Comparison of ENCODE assay signal across 18 cellular contexts in the genomic region with DNA sequence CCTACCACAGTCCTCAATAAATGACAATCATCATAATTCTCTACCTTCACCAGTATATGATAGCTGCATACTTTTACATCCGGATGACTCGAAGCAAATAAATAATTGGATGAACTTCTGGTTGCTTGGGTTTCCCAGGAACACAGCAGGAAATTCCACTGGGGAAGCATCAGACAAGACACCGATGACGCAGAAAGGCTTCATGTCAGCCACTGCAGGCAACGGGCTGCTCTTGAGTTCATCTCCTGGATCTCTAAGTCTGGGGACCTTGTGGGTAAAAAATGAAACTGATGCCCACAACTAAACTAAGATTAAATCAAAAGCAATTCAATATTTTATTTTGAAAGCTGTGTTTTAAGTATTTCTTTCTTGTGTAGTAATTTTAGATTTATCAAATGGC.
DNase-seq lines count a peak whose midpoint lies in the region; ATAC-seq and TF ChIP-seq lines count a peak whose summit lies in the region.
"Had no signal": no experiment of that assay in that cellular context is flagged by ENCODE, and none has a peak within 500 bp of the region (broad histone marks: within the 10 kb centered on the region; RNA-seq: fewer than 3 reads in every experiment).

No MANE protein-coding gene starts in this region.

- CTCF ChIA-PET in A673 (lab: Charles Lee) = no interaction called here

- H3K36me3 Mint-ChIP-seq in T-helper 2 cell treated with Interferon-gamma antibody and Interleukin-4, amounts not matched to agents 5 μg/mL and 100 μg/mL, for 36 hours (ENCODE audit: low read depth) = peaks cover 11% of the 10 kb centered on the region
- H3K36me3 Mint-ChIP-seq: CD8-positive, alpha-beta T cell had no signal

- no peaks in the 10 kb centered on the region for H3K36me3 ChIP-seq in A673 (ENCODE audit: insufficient read depth, low read length, poor library complexity, severe bottlenecking)
- H3K36me3 ChIP-seq: BE2C, SJCRH30 had no signal

- H3K4me3 ChIP-seq in A673 (ENCODE audit: low read depth, low read length, poor library complexity, severe bottlenecking) (no peak overlapping the region), AG10803 (ENCODE audit: low read length) (no peak overlapping the region), choroid plexus epithelial cell (ENCODE audit: low read depth, low read length) (no peak overlapping the region)
- H3K4me3 ChIP-seq: GM23338, K562, PC-9, SJCRH30 had no signal

- TF ChIP-seq CTCF in A673 (conservative IDR thresholded peaks at IDR 0.05; ENCODE audit: low read depth, low read length) (no peak), AG10803 (conservative IDR thresholded peaks at IDR 0.05; ENCODE audit: low read length) (no peak), choroid plexus epithelial cell (conservative IDR thresholded peaks at IDR 0.05; ENCODE audit: low read depth, low read length) (no peak)

- no peaks in the 10 kb centered on the region for H3K27me3 Mint-ChIP-seq in T-helper 2 cell treated with Interferon-gamma antibody and Interleukin-4, amounts not matched to agents 5 μg/mL and 100 μg/mL, for 36 hours (ENCODE audit: low read depth)

- peaks cover 56% of the 10 kb centered on the region for H3K4me1 Mint-ChIP-seq in T-helper 2 cell treated with Interferon-gamma antibody and Interleukin-4, amounts not matched to agents 5 μg/mL and 100 μg/mL, for 36 hours (ENCODE audit: low read depth)

- POLR2A ChIA-PET in A673 (lab: Charles Lee; ENCODE audit: low non-redundant PET) = no interaction called here

- DNase-seq in A673 (ENCODE audit: low spot score) (peak; percentile 18), AG10803 (ENCODE audit: low read depth) (peak; percentile 5), choroid plexus epithelial cell (ENCODE audit: low read depth) (peak; percentile 72), NCI-H1105 treated with DMSO at 0.1 percent for 48 hours (lab: John Stamatoyannopoulos, UW) (no peak), NCI-H128 (lab: John Stamatoyannopoulos, UW; ENCODE audit: unreplicated experiment) (no peak)
- no peak for DNase-seq in T-helper 2 cell treated with Interferon-gamma antibody and Interleukin-4, amounts not matched to agents 5 μg/mL and 100 μg/mL, for 36 hours (ENCODE audit: low spot score)
- DNase-seq: BE2C; CD8-positive, alpha-beta T cell; DMS79 treated with DMSO at 0.1 percent for 48 hours; NCI-H1436 treated with DMSO at 0.1 percent for 48 hours; NCI-H2081 treated with DMSO at 0.1 percent for 48 hours; NCI-H510A treated with DMSO at 0.1 percent for 48 hours; NCI-H82; PC-9; SJCRH30 had no signal

- peak overlapping the region; percentile 46 for H3K4me3 Mint-ChIP-seq in T-helper 2 cell treated with Interferon-gamma antibody and Interleukin-4, amounts not matched to agents 5 μg/mL and 100 μg/mL, for 36 hours
- H3K4me3 Mint-ChIP-seq: CD8-positive, alpha-beta T cell; GM23338 had no signal

- intact Hi-C loops in A673 (cut with micrococcal nuclease; ENCODE audit: unreplicated experiment) = no loop called here

- no peak overlapping the region for H3K27ac ChIP-seq in A673 (ENCODE audit: low read depth, low read length, poor library complexity, severe bottlenecking)
- H3K27ac ChIP-seq: PC-9, SJCRH30 had no signal

- BruUV-seq in A673 (replicated peaks; lab: Mats Ljungman, UMichigan) = no TSS peak

- H3K9me3 ChIP-seq in A673 (ENCODE audit: low read depth, low read length, poor library complexity, severe bottlenecking) = no peaks in the 10 kb centered on the region
- H3K9me3 ChIP-seq: BE2C, SJCRH30 had no signal

- no peak for ATAC-seq in HG03025 (IDR thresholded peaks at IDR 0.05; ENCODE audit: low FRiP score, unreplicated experiment)
- ATAC-seq: CD8-positive, alpha-beta T cell; GM23338; K562 had no signal

- H3K27ac Mint-ChIP-seq in T-helper 2 cell treated with Interferon-gamma antibody and Interleukin-4, amounts not matched to agents 5 μg/mL and 100 μg/mL, for 36 hours = peak overlapping the region; percentile 79
- H3K27ac Mint-ChIP-seq: CD8-positive, alpha-beta T cell; GM23338 had no signal

- H3K27me3 ChIP-seq in A673 (replicated peaks; ENCODE audit: insufficient read depth, low read depth, low read length, poor library complexity) = no peaks in the 10 kb centered on the region
- H3K27me3 ChIP-seq: BE2C, SJCRH30 had no signal

- H3K9me3 Mint-ChIP-seq in T-helper 2 cell treated with Interferon-gamma antibody and Interleukin-4, amounts not matched to agents 5 μg/mL and 100 μg/mL, for 36 hours = peaks cover 16% of the 10 kb centered on the region
- H3K9me3 Mint-ChIP-seq: CD8-positive, alpha-beta T cell had no signal

- H3K4me1 ChIP-seq in A673 (ENCODE audit: insufficient read depth, low read length, poor library complexity, severe bottlenecking) = no peaks in the 10 kb centered on the region
- H3K4me1 ChIP-seq: BE2C, SJCRH30 had no signal

Comparison
In these comparisons a context has a peak if more than half of its experiments do, and no peak if none do; other contexts are left out.
1. DNase-seq: peak in A673 (single experiment), AG10803 (single experiment) and choroid plexus epithelial cell (single experiment); none in T-helper 2 cell treated with Interferon-gamma antibody and Interleukin-4, amounts not matched to agents 5 μg/mL and 100 μg/mL, for 36 hours (single experiment), NCI-H1105 treated with DMSO at 0.1 percent for 48 hours (single experiment) and NCI-H128 (single experiment).